Comparison of ENCODE assay signal across 8 cellular contexts in genomic region chr6:70412797-70413113, GRCh38. TPM values are rescaled to one million over a fixed set of nuclear protein-coding genes. Genes with fewer than 3 reads are reported as not detected.
DNase-seq lines count a peak whose midpoint lies in the region; ATAC-seq and TF ChIP-seq lines count a peak whose summit lies in the region.

No MANE protein-coding gene starts in this region.

- peaks cover 9% of the 10 kb centered on the region for H3K79me2 ChIP-seq in ACC112 (ENCODE audit: control insufficient read depth, insufficient read depth, low read length, unreplicated experiment)
- H3K79me2 ChIP-seq in mammary epithelial cell (ENCODE audit: insufficient read depth, low read length) = peaks cover 35% of the 10 kb centered on the region

- in situ Hi-C loops in mammary epithelial cell (cut with MboI; ENCODE audit: low sequenced_read_pairs in 2 of 2) = no loop called here

- H3K27me3 Mint-ChIP-seq in memory B cell = no peaks in the 10 kb centered on the region

- peak overlapping the region; percentile 92 for H3K4me2 ChIP-seq in mammary epithelial cell (ENCODE audit: insufficient read depth, low read depth, low read length)

- dilution Hi-C loops in mammary epithelial cell (cut with HindIII; ENCODE audit: low sequenced_read_pairs) = no loop called here

- peaks cover 8% of the 10 kb centered on the region for H3K36me3 Mint-ChIP-seq in memory B cell

- intact Hi-C loops in mammary epithelial cell (cut with micrococcal nuclease) = loop anchor here (1.0 to 5.0 kb wide), 3 partner anchors 13 to 100 kb away; no protein-coding TSS in a partner anchor

- H3K27ac Mint-ChIP-seq in memory B cell = peak overlapping the region; percentile 80

- H4K20me1 ChIP-seq in mammary epithelial cell (ENCODE audit: insufficient read depth, low read length) = no peaks in the 10 kb centered on the region

- H3K4me3 ChIP-seq in ACC112 (ENCODE audit: low read depth, low read length) = peak overlapping the region; percentile 82
- peak overlapping the region; percentile 77 to 94 (median 79) for H3K4me3 ChIP-seq in mammary epithelial cell (replicated peaks in 1 of 3; ENCODE audit: insufficient read depth in 1 of 3, low read depth in 2 of 3, low read length in 3 of 3)

- peaks cover 12% of the 10 kb centered on the region for H3K4me1 Mint-ChIP-seq in memory B cell

- H2AFZ ChIP-seq in ACC112 (ENCODE audit: low read length, unreplicated experiment) = peak overlapping the region; percentile 97
- peak overlapping the region; percentile 99 for H2AFZ ChIP-seq in mammary epithelial cell (ENCODE audit: low read depth, low read length)

- no peaks in the 10 kb centered on the region for H3K9me3 ChIP-seq in mammary epithelial cell (replicated peaks; ENCODE audit: insufficient read depth, low read length)

- H3K4me1 ChIP-seq in ACC112 (ENCODE audit: control insufficient read depth, insufficient read depth, low read length, unreplicated experiment) = peaks cover 21% of the 10 kb centered on the region
- peaks cover 7% of the 10 kb centered on the region for H3K4me1 ChIP-seq in mammary epithelial cell (ENCODE audit: insufficient read depth, low read length)

- BruUV-seq in mammary epithelial cell (replicated peaks; lab: Mats Ljungman, UMichigan) = TSS peak; percentile 93

- H3K36me3 ChIP-seq in ACC112 (ENCODE audit: insufficient read depth, low read length) = no peaks in the 10 kb centered on the region
- H3K36me3 ChIP-seq in mammary epithelial cell (ENCODE audit: insufficient read depth, low read length) = no peaks in the 10 kb centered on the region

- no peak for DNase-seq in mammary epithelial cell
- no peak for DNase-seq in memory B cell (ENCODE audit: low spot score in 2 of 2)
- DNase-seq in NAMALWA (ENCODE audit: low spot score) = no peak
- DNase-seq in retina = no peak

- WGBS in mammary epithelial cell (ENCODE audit: low coverage, missing lambda C conversion rate) = 9% methylated on average over 14 of the region's 14 CpGs

- H3K27me3 ChIP-seq in ACC112 (ENCODE audit: insufficient read depth, low read length) (no peaks in the 10 kb centered on the region), mammary epithelial cell (ENCODE audit: insufficient read depth, low read length) (no peaks in the 10 kb centered on the region)

- H3K4me3 Mint-ChIP-seq in memory B cell = peak overlapping the region; percentile 97

- no peak for TF ChIP-seq CTCF in mammary epithelial cell (conservative IDR thresholded peaks at IDR 0.05 in 1 of 2, IDR thresholded peaks at IDR 0.05 in 1 of 2; ENCODE audit: extremely low read depth in 1 of 2, insufficient read depth in 1 of 2, low read depth in 1 of 2, low read length in 2 of 2)

- no peaks in the 10 kb centered on the region for H3K9me3 Mint-ChIP-seq in memory B cell

- ATAC-seq in GM19452 (IDR thresholded peaks at IDR 0.05; ENCODE audit: unreplicated experiment) = peak; percentile 25
- ATAC-seq in HG03469 (IDR thresholded peaks at IDR 0.05; ENCODE audit: unreplicated experiment) = peak; percentile 5
- peak; percentile 7 for ATAC-seq in memory B cell (ENCODE audit: low read depth)
- ATAC-seq in GM18519 (IDR thresholded peaks at IDR 0.05; ENCODE audit: low FRiP score, unreplicated experiment) = no peak

- H3K9ac ChIP-seq in mammary epithelial cell (ENCODE audit: insufficient read depth, low read length) = peak overlapping the region; percentile 89

- peak overlapping the region; percentile 41 for H3K27ac ChIP-seq in ACC112 (ENCODE audit: low read depth, low read length)
- peak overlapping the region; percentile 83 for H3K27ac ChIP-seq in mammary epithelial cell (ENCODE audit: insufficient read depth, low read depth, low read length)

- CTCF ChIA-PET in mammary epithelial cell (lab: Charles Lee; ENCODE audit: low non-redundant PET) = no interaction called here

RNA-seq across cellular contexts. Expression of gene FAM135A, which starts 0.6 kb away (rescaled TPM):
- 10 to 100 TPM; 21.2 to 30.0 TPM for total RNA-seq in mammary epithelial cell
- 13.2 TPM for polyA plus RNA-seq in mammary epithelial cell
- polyA minus RNA-seq in mammary epithelial cell = 11.3 TPM
